19 cellular contexts compared by ENCODE assay signal in genomic region chr11:105579111-105579510, GRCh38. TPM values are rescaled to one million over a fixed set of nuclear protein-coding genes. Genes with fewer than 3 reads are reported as not detected.
A peak's percentile ranks its signal among the peaks of the same experiment; 100 is the strongest.
DNase-seq lines count a peak whose midpoint lies in the region; ATAC-seq, FAIRE-seq and TF ChIP-seq lines count a peak whose summit lies in the region.
"Had no signal": no experiment of that assay in that cellular context is flagged by ENCODE, and none has a peak within 500 bp of the region (broad histone marks: within the 10 kb centered on the region; RNA-seq: fewer than 3 reads in every experiment).

No MANE protein-coding gene starts in this region.

- POLR2A ChIA-PET in AG04450 (lab: Yijun Ruan, JAX) (no interaction called here), PC-3 (lab: Charles Lee; ENCODE audit: unreplicated experiment) (no interaction called here)

- H3K27ac ChIP-seq in AG04450 (ENCODE audit: low read depth, low read length) (no peak overlapping the region), PC-3 (ENCODE audit: low read length) (no peak overlapping the region), small intestine (ENCODE audit: low read depth in 1 of 2, low read length in 1 of 2) (no peak overlapping the region)
- H3K27ac ChIP-seq: 22Rv1, A549, BLaER1 had no signal

- no peaks in the 10 kb centered on the region for H3K79me2 ChIP-seq in PC-3 (ENCODE audit: low read length)

- no peak for FAIRE-seq in small intestine (lab: Jason Lieb, UNC)
- FAIRE-seq: A549, GM12891, GM18507, H1 had no signal

- peak; percentile 12; the same call in 1 of the 2 replicates for TF ChIP-seq CTCF in AG04450 (IDR thresholded peaks at IDR 0.05; ENCODE audit: low read depth, low read length)
- peak; percentile 34; the same call in 1 of the 2 replicates for TF ChIP-seq CTCF in PC-3 (conservative IDR thresholded peaks at IDR 0.05; ENCODE audit: low read depth, low read length)
- peak; percentile 23 for TF ChIP-seq CTCF in epithelial cell of proximal tubule (conservative IDR thresholded peaks at IDR 0.05; ENCODE audit: low read depth, low read length)
- TF ChIP-seq CTCF in GM13977 (IDR thresholded peaks at IDR 0.05; ENCODE audit: extremely low read depth, insufficient read depth, missing control alignments): no peak

- H2AFZ ChIP-seq in PC-3 (ENCODE audit: low read length): no peak overlapping the region

- no peaks in the 10 kb centered on the region for H3K9me2 ChIP-seq in PC-3 (replicated peaks; ENCODE audit: low read length)

- no peak for ATAC-seq in PC-3
- no peak for ATAC-seq in GM18861 (IDR thresholded peaks at IDR 0.05; ENCODE audit: unreplicated experiment)
- ATAC-seq in GM18868 (IDR thresholded peaks at IDR 0.05; ENCODE audit: unreplicated experiment): no peak
- ATAC-seq: A549; CD8-positive, alpha-beta T cell had no signal

- in situ Hi-C loops in GM13977 (cut with MboI; ENCODE audit: low pct_unique_long_range_greater_than_20kb, low sequenced_read_pairs, unreplicated experiment): no loop called here

- 27 to 81% (median 59%) methylated on average over 2 of the region's 2 CpGs for WGBS in small intestine, 3 donors

- peak overlapping the region; percentile 27; the same call in 1 of the 2 replicates for H3K4me2 ChIP-seq in PC-3 (ENCODE audit: low read length)
- H3K4me2 ChIP-seq: A549, BLaER1 had no signal

- CTCF ChIA-PET in AG04450 (lab: Charles Lee): no interaction called here
- CTCF ChIA-PET in PC-3 (lab: Charles Lee): no interaction called here

- H3K27me3 ChIP-seq in AG04450 (ENCODE audit: control insufficient read depth, insufficient read depth, low read length) (no peaks in the 10 kb centered on the region), PC-3 (ENCODE audit: low read length) (no peaks in the 10 kb centered on the region), small intestine (ENCODE audit: control insufficient read depth in 2 of 2, insufficient read depth in 2 of 2, low read length in 2 of 2) (no peaks in the 10 kb centered on the region)
- H3K27me3 ChIP-seq: BLaER1 had no signal

- H3K4me3 ChIP-seq in AG04450 (ENCODE audit: low read depth, low read length) (no peak overlapping the region), PC-3 (ENCODE audit: low read length) (no peak overlapping the region), epithelial cell of proximal tubule (ENCODE audit: low read depth, low read length) (no peak overlapping the region), small intestine (ENCODE audit: low read depth in 1 of 2, low read length in 2 of 2) (no peak overlapping the region)
- H3K4me3 ChIP-seq: A549, BLaER1 had no signal

- no peaks in the 10 kb centered on the region for H3F3A ChIP-seq in PC-3 (ENCODE audit: low read length, unreplicated experiment)

- H4K20me1 ChIP-seq in PC-3 (ENCODE audit: low read length): no peaks in the 10 kb centered on the region
- H4K20me1 ChIP-seq: BLaER1 had no signal

- peaks cover 31% of the 10 kb centered on the region for H3K4me1 ChIP-seq in PC-3 (ENCODE audit: insufficient read depth, low read length)
- H3K4me1 ChIP-seq in small intestine (ENCODE audit: control insufficient read depth in 2 of 2, insufficient read depth in 1 of 2, low read depth in 1 of 2, low read length in 1 of 2): no peaks in the 10 kb centered on the region
- H3K4me1 ChIP-seq: A549, BLaER1 had no signal

- no peak for DNase-seq in AG04450 (ENCODE audit: low read depth, low spot score)
- DNase-seq in PC-3: peak; percentile 71
- DNase-seq in epithelial cell of proximal tubule (ENCODE audit: low read depth): no peak
- DNase-seq in small intestine: peak; percentile 16
- no peak for DNase-seq in GM13977 (ENCODE audit: low spot score)
- DNase-seq: CD8-positive, alpha-beta T cell; DMS 273 treated with DMSO at 0.1 percent for 48 hours; DMS53; DND-41; EL; H9 had no signal

- intact Hi-C loops in PC-3 (cut with micrococcal nuclease): loop anchor here (10.0 kb wide), 1 partner anchor 614 kb away; the partner anchor contains the start of gene CASP4

- H3K9me3 ChIP-seq in AG04450 (ENCODE audit: control insufficient read depth, insufficient read depth, low read length): no peaks in the 10 kb centered on the region
- H3K9me3 ChIP-seq in PC-3 (ENCODE audit: low read length): no peaks in the 10 kb centered on the region
- no peaks in the 10 kb centered on the region for H3K9me3 ChIP-seq in small intestine (ENCODE audit: control insufficient read depth, low read depth)
- H3K9me3 ChIP-seq: A549, BLaER1 had no signal

- BruUV-seq in PC-3 (replicated peaks; lab: Mats Ljungman, UMichigan): no TSS peak

- H3K36me3 ChIP-seq in PC-3 (ENCODE audit: low read depth, low read length): no peaks in the 10 kb centered on the region
- H3K36me3 ChIP-seq in small intestine (ENCODE audit: control insufficient read depth in 2 of 2, insufficient read depth in 2 of 2, low read length in 2 of 2): no peaks in the 10 kb centered on the region
- H3K36me3 ChIP-seq: BLaER1 had no signal

- H3K9ac ChIP-seq in PC-3 (ENCODE audit: low read length): no peak overlapping the region
- H3K9ac ChIP-seq: BLaER1 had no signal

RNA-seq across cellular contexts. Expression of gene GRIA4, which starts 30.8 kb away (rescaled TPM):
- polyA plus RNA-seq in AG04450 (2011; rRNA removed): 0.33 and 0.64 TPM in 2 replicates
- 0.64 and 0.91 TPM in 2 replicates for polyA minus RNA-seq in AG04450 (2011; rRNA and poly(A)+ RNA removed)
- not detected in 2 replicates for total RNA-seq in PC-3 (2014; rRNA removed)
- 0.69 TPM in 1 of 2 replicates, not detected in the other for total RNA-seq in epithelial cell of proximal tubule
- polyA plus RNA-seq in small intestine: under 1 TPM in 1 of 3 donors, not detected in 2; 0.34 TPM
- total RNA-seq: CD8-positive, alpha-beta T cell had no signal
- polyA plus RNA-seq: A549 had no signal

Comparison
In these comparisons a context has a peak if more than half of its experiments do, and no peak if none do; other contexts are left out.
1. DNase-seq: peak in PC-3 (single experiment) and small intestine (single experiment); none in AG04450 (single experiment), epithelial cell of proximal tubule (single experiment) and GM13977 (single experiment).